ENCODE assay signal across 5 cellular contexts in genomic region chr12:122447825-122448224, GRCh38. TPM values are rescaled to one million over a fixed set of nuclear protein-coding genes. Genes with fewer than 3 reads are reported as not detected.
DNase-seq lines count a peak whose midpoint lies in the region; ATAC-seq, FAIRE-seq and TF ChIP-seq lines count a peak whose summit lies in the region.
"Not testable (repeated sequence)": the region's sequence is repeated elsewhere in the genome, so short reads cannot be mapped to it uniquely, and the experiment has no call there.

No MANE protein-coding gene starts in this region.

- in situ Hi-C loops in K562 (cut with MboI), result not testable (repeated sequence)

- CTCF ChIA-PET in A549 (lab: Yijun Ruan, JAX), result interaction anchor here (0.8 to 1.6 kb wide), 4 partner anchors 17 to 92 kb away, joined by 3 to 5 read pairs (median 4); no protein-coding TSS in a partner anchor
- CTCF ChIA-PET in HEK293 (lab: Yijun Ruan, JAX), result interaction anchor here (2.2 to 2.7 kb wide), 2 partner anchors 24 to 48 kb away, joined by 4 to 8 read pairs; no protein-coding TSS in a partner anchor
- CTCF ChIA-PET in K562 (lab: Yijun Ruan, JAX; ENCODE audit: low intra/inter-chr PET ratio), result not testable (repeated sequence)

- H3K9ac ChIP-seq in K562 (ENCODE audit: insufficient read depth in 1 of 2, low read depth in 2 of 2, low read length in 2 of 2), result not testable (repeated sequence)

- H3K27ac ChIP-seq in A549; HEK293 (ENCODE audit: extremely low read depth, low read depth, low read length); K562 (ENCODE audit: extremely low read depth, low read depth, low read length); sigmoid colon: not testable (repeated sequence)
- peak overlapping the region; percentile 39 for H3K27ac ChIP-seq in osteoblast (ENCODE audit: low read depth, low read length)

- H3K4me1 ChIP-seq in A549, result peaks cover 12% of the 10 kb centered on the region; the same call in 2 of the 3 replicates
- H3K4me1 ChIP-seq in HEK293 (ENCODE audit: control insufficient read depth, insufficient read depth, low read length); K562 (replicated peaks in 1 of 2; ENCODE audit: control insufficient read depth in 2 of 2, insufficient read depth in 2 of 2, low read length in 2 of 2); osteoblast (ENCODE audit: insufficient read depth, low read length); sigmoid colon: not testable (repeated sequence)

- POLR2A ChIA-PET in A549 (lab: Yijun Ruan, JAX), result not testable (repeated sequence)
- POLR2A ChIA-PET in HEK293 (lab: Yijun Ruan, JAX), result interaction anchor here (0.7 kb wide), 1 partner anchor 13 kb away, joined by 3 read pairs; no protein-coding TSS in a partner anchor
- POLR2A ChIA-PET in K562 (lab: Yijun Ruan, JAX), result interaction anchor here (0.7 to 1.4 kb wide), 4 partner anchors 21 to 138 kb away, joined by 3 to 4 read pairs (median 3); no protein-coding TSS in a partner anchor

- not testable (repeated sequence) for H3K36me3 ChIP-seq in HEK293 (ENCODE audit: control insufficient read depth in 2 of 2, insufficient read depth in 1 of 2, low read length in 2 of 2); K562 (ENCODE audit: control insufficient read depth, insufficient read depth, low read length); osteoblast (ENCODE audit: insufficient read depth, low read length); sigmoid colon

- TF ChIP-seq RAD21 in A549 (conservative IDR thresholded peaks at IDR 0.05 in 1 of 2, IDR thresholded peaks at IDR 0.05 in 1 of 2); K562 (CRISPR knock-in tag; conservative IDR thresholded peaks at IDR 0.05 in 1 of 2, IDR thresholded peaks at IDR 0.05 in 1 of 2): not testable (repeated sequence)

- not testable (repeated sequence) for TF ChIP-seq EP300 in A549 (IDR thresholded peaks at IDR 0.05); K562 (IDR thresholded peaks at IDR 0.05; ENCODE audit: low read length); sigmoid colon (IDR thresholded peaks at IDR 0.05)

- not testable (repeated sequence) for H3K79me2 ChIP-seq in K562 (ENCODE audit: control insufficient read depth, insufficient read depth, low read length); osteoblast (ENCODE audit: insufficient read depth, low read length)

- not testable (repeated sequence) for BruUV-seq in K562 (replicated peaks; lab: Mats Ljungman, UMichigan)

- WGBS in A549 (ENCODE audit: missing lambda C conversion rate), result 87% methylated on average over 3 of the region's 3 CpGs
- 82% methylated on average over 2 of the region's 3 CpGs for WGBS in K562 (ENCODE audit: insufficient coverage, low coverage, missing lambda C conversion rate)
- 95 to 97% methylated on average over 3 of the region's 3 CpGs for WGBS in sigmoid colon, 2 donors

- not testable (repeated sequence) for H3K9me3 ChIP-seq in A549; HEK293 (ENCODE audit: control insufficient read depth, insufficient read depth, low read depth, low read length); K562 (replicated peaks; ENCODE audit: control insufficient read depth, insufficient read depth, low read depth, low read length); osteoblast (ENCODE audit: low read depth, low read length); sigmoid colon

- not testable (repeated sequence) for H2AFZ ChIP-seq in K562 (ENCODE audit: low read depth, low read length)
- H2AFZ ChIP-seq in osteoblast (ENCODE audit: low read length), result peak overlapping the region; percentile 15

- not testable (repeated sequence) for TF ChIP-seq POLR2A in A549 (IDR thresholded peaks at IDR 0.05; ENCODE audit: low read length); K562 (conservative IDR thresholded peaks at IDR 0.05); sigmoid colon (IDR thresholded peaks at IDR 0.05)

- not testable (repeated sequence) for H3K4me2 ChIP-seq in A549; K562 (ENCODE audit: insufficient read depth, low read length); osteoblast (ENCODE audit: insufficient read depth, low read length)

- not testable (repeated sequence) for H3K4me3 ChIP-seq in A549; HEK293 (ENCODE audit: low read depth, low read length); K562; osteoblast (ENCODE audit: insufficient read depth, low read length); sigmoid colon

- H4K20me1 ChIP-seq in K562 (replicated peaks; ENCODE audit: control insufficient read depth, insufficient read depth, low read length); osteoblast (ENCODE audit: insufficient read depth, low read length): not testable (repeated sequence)

- intact Hi-C loops in K562 (cut with micrococcal nuclease); sigmoid colon (cut with DNase I): not testable (repeated sequence)

- FAIRE-seq in A549 (lab: Jason Lieb, UNC); K562 (lab: Jason Lieb, UNC): not testable (repeated sequence)

- not testable (repeated sequence) for DNase-seq in A549 (ENCODE audit: low read depth in 1 of 2, low spot score in 1 of 2); K562 (ENCODE audit: extremely low read depth in 1 of 4, low spot score in 3 of 4); osteoblast (ENCODE audit: insufficient read length, low spot score, missing footprints)
- DNase-seq in sigmoid colon, result peak; percentile 6

- not testable (repeated sequence) for H3K27me3 ChIP-seq in K562 (ENCODE audit: control insufficient read depth in 2 of 2, insufficient read depth in 2 of 2, low read length in 2 of 2); osteoblast (ENCODE audit: insufficient read depth, low read length); sigmoid colon

- not testable (repeated sequence) for TF ChIP-seq CTCF in A549 (IDR thresholded peaks at IDR 0.05); HEK293 (tag by site-specific recombination; IDR thresholded peaks at IDR 0.05); K562 (IDR thresholded peaks at IDR 0.05 in 2 of 3, conservative IDR thresholded peaks at IDR 0.05 in 1 of 3; ENCODE audit: insufficient read depth in 2 of 3, low read depth in 1 of 3, low read length in 3 of 3); osteoblast (IDR thresholded peaks at IDR 0.05; ENCODE audit: extremely low read depth, low read depth, low read length); sigmoid colon (IDR thresholded peaks at IDR 0.05)

- H3K9me1 ChIP-seq in K562 (ENCODE audit: control insufficient read depth, insufficient read depth, low read length), result not testable (repeated sequence)

- not testable (repeated sequence) for ATAC-seq in A549
- peak; percentile 25; the same call in 1 of the 3 replicates for ATAC-seq in K562

RNA-seq across cellular contexts. Expression of gene CLIP1, which starts 25.4 kb away (rescaled TPM):
- polyA plus RNA-seq in A549 (2011; rRNA removed), result 133 and 149 TPM in 2 replicates
- 49.1 and 54.3 TPM in 2 replicates for polyA plus RNA-seq in A549 (2012; cell fraction: cytosol; rRNA removed)
- polyA plus RNA-seq in A549 (2012; cell fraction: nucleus; rRNA removed), result 98.3 and 122 TPM in 2 replicates
- 43.0 to 49.7 TPM (median 44.4 TPM) in 3 replicates for polyA plus RNA-seq in A549 (2017; fragmentation: RNase III; extraction: RNeasy Plus Mini Kit Qiagen cat#74134 plus additional on column Dnase treatment)
- polyA minus RNA-seq in A549 (2011; rRNA and poly(A)+ RNA removed), result 217 and 263 TPM in 2 replicates
- 77.3 and 128 TPM in 2 replicates for total RNA-seq in K562 (2011; cell fraction: chromatin; rRNA removed; ENCODE audit: low replicate concordance)
- 38.0 and 40.8 TPM in 2 replicates for total RNA-seq in K562 (2011; cell fraction: nucleolus; rRNA removed)
- total RNA-seq in K562 (2011; cell fraction: nucleoplasm; rRNA removed), result 61.1 and 81.7 TPM in 2 replicates
- 19.7 and 20.1 TPM in 2 replicates for total RNA-seq in K562 (2014; rRNA removed)
- total RNA-seq in K562 (2014; rRNA removed; fragmentation: Illumina TruSeq; extraction: Trizol), result 29.6 and 39.5 TPM in 2 replicates
- total RNA-seq in K562 (2015; rRNA removed; fragmentation: Illumina TruSeq; extraction: Trizol), result 33.3 and 33.9 TPM in 2 replicates
- total RNA-seq in K562 (2021), result 24.9 and 27.8 TPM in 2 replicates
- 31.9 and 34.5 TPM in 2 replicates for polyA plus RNA-seq in K562 (2011; rRNA removed)
- 24.3 and 28.5 TPM in 2 replicates for polyA plus RNA-seq in K562 (2011; cell fraction: cytosol; rRNA removed)
- 31.9 and 33.0 TPM in 2 replicates for polyA plus RNA-seq in K562 (2011; cell fraction: nucleus; rRNA removed)
- 17.8 and 31.5 TPM in 2 replicates for polyA plus RNA-seq in K562 (2012)
- 27.3 and 27.6 TPM in 2 replicates for polyA plus RNA-seq in K562 (2014; fragmentation: Illumina TruSeq; extraction: Trizol)
- polyA plus RNA-seq in K562 (2014; fragmentation: Nextera tagmentation; extraction: Ambion mirVana), result 1 to 10 TPM; 5.8 to 6.1 TPM
- 19.1 and 21.2 TPM in 2 replicates for polyA plus RNA-seq in K562 (2014; rRNA removed)
- 48.7 and 54.3 TPM in 2 replicates for polyA minus RNA-seq in K562 (2011; rRNA and poly(A)+ RNA removed)
- polyA minus RNA-seq in K562 (2011; cell fraction: cytosol; rRNA and poly(A)+ RNA removed), result 16.9 and 22.4 TPM in 2 replicates
- 17.0 and 35.5 TPM in 2 replicates for polyA minus RNA-seq in K562 (2011; cell fraction: nucleus; rRNA and poly(A)+ RNA removed)
- total RNA-seq in osteoblast, result 90.8 and 103 TPM in 2 replicates
- total RNA-seq in sigmoid colon, result 100 to 1,000 TPM; 159 to 257 (median 196) TPM
- 10 to 100 TPM; 16.8 to 20.1 (median 19.5) TPM for polyA plus RNA-seq in sigmoid colon

RNA-seq across cellular contexts. Expression of gene ZCCHC8, which starts 52.9 kb away (rescaled TPM):
- polyA plus RNA-seq in A549 (2011; rRNA removed) (35.6 and 40.1 TPM in 2 replicates), A549 (2017; fragmentation: RNase III; extraction: RNeasy Plus Mini Kit Qiagen cat#74134 plus additional on column Dnase treatment) (20.9 to 23.2 TPM (median 21.1 TPM) in 3 replicates), K562 (2011; rRNA removed) (28.9 and 32.0 TPM in 2 replicates), K562 (2014; fragmentation: Illumina TruSeq; extraction: Trizol) (41.3 and 50.9 TPM in 2 replicates), K562 (2014; fragmentation: Nextera tagmentation; extraction: Ambion mirVana) (10 to 100 TPM; 14.8 to 20.7 TPM), K562 (2014; rRNA removed) (34.8 and 37.9 TPM in 2 replicates), sigmoid colon (10 to 100 TPM; 10.2 to 16.5 (median 10.2) TPM)
- polyA plus RNA-seq in A549 (2012; cell fraction: cytosol; rRNA removed), result 17.0 and 18.9 TPM in 2 replicates
- 27.9 and 41.5 TPM in 2 replicates for polyA plus RNA-seq in A549 (2012; cell fraction: nucleus; rRNA removed)
- 22.8 and 23.7 TPM in 2 replicates for polyA minus RNA-seq in A549 (2011; rRNA and poly(A)+ RNA removed)
- 46.3 and 139 TPM in 2 replicates for total RNA-seq in K562 (2011; cell fraction: chromatin; rRNA removed; ENCODE audit: low replicate concordance)
- total RNA-seq in K562 (2011; cell fraction: nucleolus; rRNA removed), result 22.3 and 27.9 TPM in 2 replicates
- 46.5 and 73.4 TPM in 2 replicates for total RNA-seq in K562 (2011; cell fraction: nucleoplasm; rRNA removed)
- total RNA-seq in K562 (2014; rRNA removed) (25.3 and 27.7 TPM in 2 replicates), K562 (2014; rRNA removed; fragmentation: Illumina TruSeq; extraction: Trizol) (41.1 and 50.2 TPM in 2 replicates), K562 (2015; rRNA removed; fragmentation: Illumina TruSeq; extraction: Trizol) (32.5 and 36.5 TPM in 2 replicates), K562 (2021) (34.1 and 36.0 TPM in 2 replicates), osteoblast (18.9 and 22.8 TPM in 2 replicates), sigmoid colon (10 to 100 TPM; 16.8 to 21.4 (median 20.7) TPM)
- polyA plus RNA-seq in K562 (2011; cell fraction: cytosol; rRNA removed), result 15.4 and 21.2 TPM in 2 replicates
- 40.8 and 51.1 TPM in 2 replicates for polyA plus RNA-seq in K562 (2011; cell fraction: nucleus; rRNA removed)
- 21.2 and 36.6 TPM in 2 replicates for polyA plus RNA-seq in K562 (2012)
- polyA minus RNA-seq in K562 (2011; rRNA and poly(A)+ RNA removed), result 27.6 and 29.6 TPM in 2 replicates
- 13.9 and 15.6 TPM in 2 replicates for polyA minus RNA-seq in K562 (2011; cell fraction: cytosol; rRNA and poly(A)+ RNA removed)
- 15.1 and 30.9 TPM in 2 replicates for polyA minus RNA-seq in K562 (2011; cell fraction: nucleus; rRNA and poly(A)+ RNA removed)
